In the genomic region with DNA sequence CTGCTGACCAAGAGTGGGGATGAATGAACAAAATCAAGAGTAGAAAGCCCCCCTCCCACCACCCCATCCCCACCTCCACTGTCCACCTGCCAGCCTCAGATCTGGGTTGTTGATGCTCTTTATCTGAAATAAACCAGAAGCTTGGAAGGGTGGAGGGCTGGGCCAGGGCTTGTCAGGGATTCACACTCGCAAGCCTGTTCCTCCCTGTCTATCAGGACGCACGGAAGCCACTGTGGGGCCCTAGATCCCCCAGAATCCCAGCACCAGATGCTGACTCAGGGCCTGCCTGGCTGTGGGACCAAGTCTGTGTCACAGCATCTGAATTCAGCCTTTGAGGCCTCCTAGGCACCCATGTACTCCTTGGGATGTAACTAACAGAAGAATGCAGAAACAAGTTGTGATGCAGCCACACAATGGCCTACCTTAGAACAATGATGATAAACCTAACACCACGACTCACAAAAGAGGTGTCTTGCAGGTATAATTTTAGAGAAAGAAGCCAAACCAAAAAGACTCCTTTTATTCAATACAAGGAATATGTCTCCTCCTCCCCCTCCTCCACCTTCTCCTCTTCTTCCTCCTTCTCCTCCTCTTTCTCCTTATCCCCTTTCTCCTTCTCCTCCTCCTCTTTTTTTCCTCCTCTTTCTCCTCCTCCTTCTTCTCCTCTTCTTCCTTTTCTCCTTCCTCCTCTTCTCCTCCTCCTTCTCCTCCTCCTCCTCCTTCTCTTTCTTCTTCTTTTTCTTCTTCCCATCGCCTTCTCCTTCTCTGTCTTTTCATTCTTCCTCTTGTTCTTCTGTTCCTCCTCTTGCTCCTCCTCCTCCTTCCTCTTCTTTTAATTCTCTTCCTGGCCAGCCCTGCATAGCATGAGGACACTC, we compare ENCODE assay signal across 22 cellular contexts.
"Had no signal": no experiment of that assay in that cellular context is flagged by ENCODE, and none has a peak within 500 bp of the region (broad histone marks: within the 10 kb centered on the region; RNA-seq: fewer than 3 reads in every experiment).

No MANE protein-coding gene starts in this region.

- H3K9me3 ChIP-seq: colonic mucosa, gastrocnemius medialis, lower lobe of right lung, right atrium auricular region, thoracic aorta, transverse colon had no signal

- H3K4me3 Mint-ChIP-seq: naive B cell, nephron progenitor cell had no signal

- H3K27ac ChIP-seq: colonic mucosa, gastrocnemius medialis, heart right ventricle, left ventricle myocardium inferior, lower lobe of right lung, right atrium auricular region, sigmoid colon, skin epidermis, stomach, thoracic aorta, transverse colon had no signal

- H3K27me3 ChIP-seq: colonic mucosa, gastrocnemius medialis, heart right ventricle, right atrium auricular region, sigmoid colon, stomach, transverse colon had no signal

- H3K4me1 ChIP-seq: colonic mucosa, gastrocnemius medialis, heart right ventricle, lower lobe of right lung, sigmoid colon, stomach, transverse colon had no signal

- H3K4me3 ChIP-seq: colonic mucosa, gastrocnemius medialis, heart right ventricle, left ventricle myocardium inferior, lower lobe of right lung, right atrium auricular region, sigmoid colon, skin epidermis, stomach, thoracic aorta, transverse colon had no signal

- ATAC-seq: gastrocnemius medialis, lower lobe of right lung had no signal

- H3K27ac Mint-ChIP-seq: nephron progenitor cell had no signal

- H3K4me1 Mint-ChIP-seq: nephron progenitor cell had no signal

- H3K36me3 ChIP-seq: colonic mucosa, gastrocnemius medialis, heart right ventricle, left ventricle myocardium inferior, lower lobe of right lung, right atrium auricular region, sigmoid colon, stomach, thoracic aorta, transverse colon had no signal

- DNase-seq: colonic mucosa; dermis blood vessel endothelial cell; gastrocnemius medialis; heart right ventricle; hypothalamus; left ventricle myocardium inferior; lower lobe of right lung; mesenchymal stem cell; midbrain; naive B cell; nephron progenitor cell; posterior cingulate gyrus; sigmoid colon; stimulated activated CD4-positive, alpha-beta T cell treated with anti-CD3 and anti-CD28 coated beads, Interleukin-2, amount 100 ng/mL, for 24 hours; stimulated activated CD4-positive, alpha-beta T cell treated with anti-CD3 and anti-CD28 coated beads, Interleukin-4, amount 100 ng/mL, for 4 hours; stimulated activated naive CD4-positive, alpha-beta T cell; stomach; substantia nigra; transverse colon had no signal
